In the genomic region with DNA sequence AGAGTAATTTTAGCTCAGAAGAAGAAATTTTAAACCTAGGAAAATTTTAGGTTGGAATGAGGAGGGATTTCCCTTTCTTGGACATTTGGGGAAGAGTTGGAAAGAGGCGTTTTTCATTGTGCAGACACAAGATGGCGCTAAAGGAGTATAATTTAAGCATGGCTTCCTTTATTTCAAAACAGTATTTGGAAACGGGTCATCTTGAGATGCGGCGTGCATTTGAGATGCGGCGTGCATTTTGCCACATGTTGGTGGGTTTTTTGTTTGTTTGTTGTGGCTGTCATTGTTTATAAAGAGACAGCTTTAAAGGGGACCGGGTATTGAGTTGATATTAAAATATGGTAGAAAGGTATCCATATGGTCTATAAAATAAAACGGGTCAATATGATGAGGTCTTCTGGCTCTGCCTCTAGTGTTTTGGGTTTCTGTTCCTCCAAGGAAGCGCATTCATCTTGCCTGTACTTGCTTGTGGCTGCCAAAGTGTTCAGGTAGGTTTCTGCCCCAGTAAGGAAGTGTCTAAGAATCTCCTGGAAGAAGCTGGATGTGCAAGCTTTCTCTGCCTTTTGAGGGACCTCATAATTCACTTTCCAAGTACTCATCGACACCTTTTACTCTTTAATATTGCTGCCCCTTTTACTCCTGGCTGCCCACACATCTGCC, we compare ENCODE assay signal across 8 cellular contexts.
A peak's percentile ranks its signal among the peaks of the same experiment; 100 is the strongest.
DNase-seq lines count a peak whose midpoint lies in the region; ATAC-seq, FAIRE-seq and TF ChIP-seq lines count a peak whose summit lies in the region.

No MANE protein-coding gene starts in this region.

- no peaks in the 10 kb centered on the region for H3K4me1 ChIP-seq in Karpas-422 (ENCODE audit: low read length)
- H3K4me1 ChIP-seq in keratinocyte (ENCODE audit: control insufficient read depth, extremely low read depth, insufficient read depth, low read length): peaks cover 5% of the 10 kb centered on the region

- ATAC-seq in Right ventricle myocardium superior (ENCODE audit: poor library complexity) (peak; percentile 62), GM18505 (IDR thresholded peaks at IDR 0.05; ENCODE audit: unreplicated experiment) (no peak)
- ATAC-seq in stimulated activated memory B cell treated with anti-CD40 and anti-IgM and Interleukin-4, amounts not matched to agents 10 μg/mL and 1 μg/mL and 100 μg/mL, for 72 hours: no peak

- no peaks in the 10 kb centered on the region for H3K9me3 ChIP-seq in Karpas-422 (ENCODE audit: low read length)
- no peaks in the 10 kb centered on the region for H3K9me3 ChIP-seq in keratinocyte (ENCODE audit: control insufficient read depth, low read depth, low read length)

- peaks cover 7% of the 10 kb centered on the region for H3K27me3 Mint-ChIP-seq in brain
- peaks cover 41% of the 10 kb centered on the region for H3K27me3 Mint-ChIP-seq in stimulated activated memory B cell treated with anti-CD40 and anti-IgM and Interleukin-4, amounts not matched to agents 10 μg/mL and 1 μg/mL and 100 μg/mL, for 72 hours

- H3K36me3 ChIP-seq in Karpas-422 (ENCODE audit: insufficient read depth, low read length) (no peaks in the 10 kb centered on the region), keratinocyte (ENCODE audit: control insufficient read depth in 2 of 2, extremely low read depth in 1 of 2, insufficient read depth in 2 of 2, low read length in 2 of 2) (no peaks in the 10 kb centered on the region)

- H3K36me3 Mint-ChIP-seq in brain: no peaks in the 10 kb centered on the region
- H3K36me3 Mint-ChIP-seq in stimulated activated memory B cell treated with anti-CD40 and anti-IgM and Interleukin-4, amounts not matched to agents 10 μg/mL and 1 μg/mL and 100 μg/mL, for 72 hours: no peaks in the 10 kb centered on the region

- no peak overlapping the region for H3K27ac Mint-ChIP-seq in brain
- no peak overlapping the region for H3K27ac Mint-ChIP-seq in stimulated activated memory B cell treated with anti-CD40 and anti-IgM and Interleukin-4, amounts not matched to agents 10 μg/mL and 1 μg/mL and 100 μg/mL, for 72 hours

- H3K4me3 ChIP-seq in Karpas-422 (ENCODE audit: low read length): no peak overlapping the region
- H3K4me3 ChIP-seq in keratinocyte (ENCODE audit: control insufficient read depth in 2 of 3, extremely low read depth in 1 of 3, insufficient read depth in 2 of 3, low read depth in 1 of 3, low read length in 3 of 3): peak overlapping the region in 2 of 3 experiments; percentile 39 to 47

- no peaks in the 10 kb centered on the region for H4K20me1 ChIP-seq in Karpas-422 (ENCODE audit: insufficient read depth, low read depth, low read length)
- H4K20me1 ChIP-seq in keratinocyte (ENCODE audit: control insufficient read depth, extremely low read depth, insufficient read depth, low read length): no peaks in the 10 kb centered on the region

- no peaks in the 10 kb centered on the region for H3K79me2 ChIP-seq in Karpas-422 (ENCODE audit: low read length)
- H3K79me2 ChIP-seq in keratinocyte (ENCODE audit: control insufficient read depth, insufficient read depth, low read length): peaks cover 2% of the 10 kb centered on the region

- no peak for TF ChIP-seq POLR2A in GM18505 (IDR thresholded peaks at IDR 0.05; ENCODE audit: borderline replicate concordance, extremely low read depth, insufficient read depth, insufficient read length)

- H3K27me3 ChIP-seq in Karpas-422 (ENCODE audit: low read length) (no peaks in the 10 kb centered on the region), keratinocyte (ENCODE audit: control insufficient read depth, extremely low read depth, insufficient read depth, low read length) (no peaks in the 10 kb centered on the region)

- no peaks in the 10 kb centered on the region for H3K9me1 ChIP-seq in keratinocyte (ENCODE audit: control insufficient read depth, extremely low read depth, insufficient read depth, low read length)

- no peaks in the 10 kb centered on the region for H3K9me2 ChIP-seq in Karpas-422 (replicated peaks; ENCODE audit: insufficient read depth, low read length)

- no peak overlapping the region for H3K4me2 ChIP-seq in Karpas-422 (ENCODE audit: low read depth, low read length, poor library complexity, severe bottlenecking)
- H3K4me2 ChIP-seq in keratinocyte (ENCODE audit: control insufficient read depth, extremely low read depth, insufficient read depth, low read depth, low read length): peak overlapping the region; percentile 79

- no peak overlapping the region for H3K9ac ChIP-seq in Karpas-422 (ENCODE audit: low read length)
- no peak overlapping the region for H3K9ac ChIP-seq in keratinocyte (ENCODE audit: control insufficient read depth, extremely low read depth, insufficient read depth, low read length)

- intact Hi-C loops in Right ventricle myocardium superior (cut with DNase I): no loop called here
- intact Hi-C loops in cardiac septum (cut with DNase I): loop anchor here (5.0 kb wide), 1 partner anchor 198 kb away; no protein-coding TSS in a partner anchor

- DNase-seq in Right ventricle myocardium superior (no peak), cardiac septum (ENCODE audit: low spot score) (no peak), Karpas-422 (peak; percentile 53), RCC 7860 (ENCODE audit: low spot score) (peak; percentile 42), keratinocyte (ENCODE audit: low read depth, low spot score) (no peak)

- peaks cover 22% of the 10 kb centered on the region for H3K4me1 Mint-ChIP-seq in brain
- peaks cover 6% of the 10 kb centered on the region for H3K4me1 Mint-ChIP-seq in stimulated activated memory B cell treated with anti-CD40 and anti-IgM and Interleukin-4, amounts not matched to agents 10 μg/mL and 1 μg/mL and 100 μg/mL, for 72 hours

- H3K27ac ChIP-seq in Karpas-422 (ENCODE audit: low read length) (no peak overlapping the region), keratinocyte (ENCODE audit: control insufficient read depth, insufficient read depth, low read length) (no peak overlapping the region)

- TF ChIP-seq CTCF in brain (conservative IDR thresholded peaks at IDR 0.05): peak; percentile 75 to 88
- peak; percentile 47 to 62 (median 52) for TF ChIP-seq CTCF in keratinocyte (optimal IDR thresholded peaks at IDR 0.05 in 1 of 3, IDR thresholded peaks at IDR 0.05 in 1 of 3, conservative IDR thresholded peaks at IDR 0.05 in 1 of 3; ENCODE audit: extremely low read depth in 1 of 3, insufficient read depth in 2 of 3, low read length in 3 of 3)

- peak overlapping the region; percentile 49 to 73 (median 65) for H3K4me3 Mint-ChIP-seq in brain
- peak overlapping the region; percentile 39 for H3K4me3 Mint-ChIP-seq in stimulated activated memory B cell treated with anti-CD40 and anti-IgM and Interleukin-4, amounts not matched to agents 10 μg/mL and 1 μg/mL and 100 μg/mL, for 72 hours

- H2AFZ ChIP-seq in Karpas-422 (ENCODE audit: low read length): no peak overlapping the region
- peak overlapping the region; percentile 43 for H2AFZ ChIP-seq in keratinocyte (ENCODE audit: control insufficient read depth, low read length)

- H3K9me3 Mint-ChIP-seq in brain: no peaks in the 10 kb centered on the region
- H3K9me3 Mint-ChIP-seq in stimulated activated memory B cell treated with anti-CD40 and anti-IgM and Interleukin-4, amounts not matched to agents 10 μg/mL and 1 μg/mL and 100 μg/mL, for 72 hours: no peaks in the 10 kb centered on the region

- FAIRE-seq in RCC 7860 (lab: Jason Lieb, UNC): peak; percentile 78
- FAIRE-seq in keratinocyte (lab: Jason Lieb, UNC): peak; percentile 68

- dilution Hi-C loops in keratinocyte (cut with MboI; ENCODE audit: extremely low pct_ligation_motif_present, low sequenced_read_pairs): no loop called here

Comparison
In these comparisons a context has a peak if more than half of its experiments do, and no peak if none do; other contexts are left out.
1. DNase-seq: peak in Karpas-422 (single experiment) and RCC 7860 (single experiment); none in Right ventricle myocardium superior (single experiment), cardiac septum (single experiment) and keratinocyte (single experiment).